In genomic region chr14:71056168-71056567, GRCh38 we compare ENCODE assay signal across 30 cellular contexts.
"Had no signal": no experiment of that assay in that cellular context is flagged by ENCODE, and none has a peak within 500 bp of the region (broad histone marks: within the 10 kb centered on the region; RNA-seq: fewer than 3 reads in every experiment).

No MANE protein-coding gene starts in this region.

- H3K9me3 Mint-ChIP-seq: dendritic cell treated with granulocyte-macrophage colony-stimulating factor and Interleukin-4, amounts not matched to agents 40 ng/mL and 50 ng/mL, for 4 days; endodermal cell; naive thymus-derived CD8-positive, alpha-beta T cell; nephron progenitor cell; stimulated activated memory B cell treated with anti-CD40 and anti-IgM and Interleukin-4, amounts not matched to agents 10 μg/mL and 1 μg/mL and 100 μg/mL, for 72 hours; type B pancreatic cell had no signal

- ATAC-seq: esophagus mucosa; foreskin keratinocyte; gastroesophageal sphincter; heart left ventricle; left colon; lower lobe of right lung; naive thymus-derived CD8-positive, alpha-beta T cell; sciatic nerve; stimulated activated memory B cell treated with anti-CD40 and anti-IgM and Interleukin-4, amounts not matched to agents 10 μg/mL and 1 μg/mL and 100 μg/mL, for 72 hours; stimulated activated naive CD8-positive, alpha-beta T cell treated with anti-CD3 and anti-CD28 coated beads, Interleukin-15, Interleukin-2, amounts not matched to agents 100 U/mL and 50 U/mL, for 24 hours had no signal

- H3K4me1 ChIP-seq: colonic mucosa, gastroesophageal sphincter, lower lobe of right lung, prostate gland, right atrium auricular region, spleen, testis, tibial artery had no signal

- H3K4me1 Mint-ChIP-seq: nephron progenitor cell; stimulated activated memory B cell treated with anti-CD40 and anti-IgM and Interleukin-4, amounts not matched to agents 10 μg/mL and 1 μg/mL and 100 μg/mL, for 72 hours had no signal

- H3K4me3 ChIP-seq: colonic mucosa, gastroesophageal sphincter, heart left ventricle, left ventricle myocardium inferior, lower lobe of right lung, prostate gland, right atrium auricular region, skin epidermis, spleen, testis, tibial artery had no signal

- H3K27me3 ChIP-seq: colonic mucosa, foreskin keratinocyte, gastroesophageal sphincter, heart left ventricle, right atrium auricular region, spleen, testis, tibial artery had no signal

- H3K9me3 ChIP-seq: colonic mucosa, gastroesophageal sphincter, heart left ventricle, left ventricle myocardium inferior, lower lobe of right lung, prostate gland, right atrium auricular region, spleen, testis, tibial artery had no signal

- H3K27ac Mint-ChIP-seq: dendritic cell treated with granulocyte-macrophage colony-stimulating factor and Interleukin-4, amounts not matched to agents 40 ng/mL and 50 ng/mL, for 4 days; endodermal cell; nephron progenitor cell; stimulated activated memory B cell treated with anti-CD40 and anti-IgM and Interleukin-4, amounts not matched to agents 10 μg/mL and 1 μg/mL and 100 μg/mL, for 72 hours; type B pancreatic cell had no signal

- DNase-seq: colonic mucosa; effector CD8-positive, alpha-beta T cell; endodermal cell; foreskin keratinocyte; heart left ventricle; hippocampal formation; islet precursor cell; kidney glomerular epithelial cell; left colon; left ventricle myocardium inferior; lower lobe of right lung; naive thymus-derived CD8-positive, alpha-beta T cell; nephron progenitor cell; nucleus accumbens; spleen; stimulated activated CD4-positive, alpha-beta T cell treated with anti-CD3 and anti-CD28 coated beads, Interleukin-4, amount 100 ng/mL, for 4 hours; stimulated activated naive CD8-positive, alpha-beta T cell treated with anti-CD3 and anti-CD28 coated beads, Interleukin-15, Interleukin-2, amounts not matched to agents 100 U/mL and 50 U/mL, for 24 hours; substantia nigra; testis; tibial artery had no signal

- H3K27ac ChIP-seq: colonic mucosa, epithelial cell of prostate, foreskin keratinocyte, gastroesophageal sphincter, heart left ventricle, left ventricle myocardium inferior, lower lobe of right lung, prostate gland, right atrium auricular region, skin epidermis, spleen, testis, tibial artery had no signal

- H3K4me3 Mint-ChIP-seq: dendritic cell treated with granulocyte-macrophage colony-stimulating factor and Interleukin-4, amounts not matched to agents 40 ng/mL and 50 ng/mL, for 4 days; endodermal cell; naive thymus-derived CD8-positive, alpha-beta T cell; nephron progenitor cell; stimulated activated memory B cell treated with anti-CD40 and anti-IgM and Interleukin-4, amounts not matched to agents 10 μg/mL and 1 μg/mL and 100 μg/mL, for 72 hours; type B pancreatic cell had no signal

- H3K27me3 Mint-ChIP-seq: dendritic cell treated with granulocyte-macrophage colony-stimulating factor and Interleukin-4, amounts not matched to agents 40 ng/mL and 50 ng/mL, for 4 days; naive thymus-derived CD8-positive, alpha-beta T cell; stimulated activated memory B cell treated with anti-CD40 and anti-IgM and Interleukin-4, amounts not matched to agents 10 μg/mL and 1 μg/mL and 100 μg/mL, for 72 hours; type B pancreatic cell had no signal

- H3K36me3 ChIP-seq: colonic mucosa had no signal
